ENCODE assay signal across 8 cellular contexts in genomic region chr21:5055027-5055755, GRCh38.
DNase-seq lines count a peak whose midpoint lies in the region; ATAC-seq, FAIRE-seq and TF ChIP-seq lines count a peak whose summit lies in the region.
"Not testable (repeated sequence)": the region's sequence is repeated elsewhere in the genome, so short reads cannot be mapped to it uniquely, and the experiment has no call there.

No MANE protein-coding gene starts in this region.

- H3K27ac Mint-ChIP-seq in activated CD8-positive, alpha-beta T cell treated with anti-CD3 and anti-CD28 coated beads for 36 hours = not testable (repeated sequence)

- POLR2A ChIA-PET in PC-9 (lab: Charles Lee; ENCODE audit: unreplicated experiment); activated CD8-positive, alpha-beta T cell treated with anti-CD3 and anti-CD28 coated beads for 36 hours (lab: Charles Lee); K562 (lab: Yijun Ruan, JAX): not testable (repeated sequence)

- not testable (repeated sequence) for H3K27me3 Mint-ChIP-seq in activated CD8-positive, alpha-beta T cell treated with anti-CD3 and anti-CD28 coated beads for 36 hours

- not testable (repeated sequence) for H3K4me1 Mint-ChIP-seq in activated CD8-positive, alpha-beta T cell treated with anti-CD3 and anti-CD28 coated beads for 36 hours (ENCODE audit: low read depth)

- not testable (repeated sequence) for TF ChIP-seq RAD21 in K562 (CRISPR knock-in tag; conservative IDR thresholded peaks at IDR 0.05 in 1 of 2, IDR thresholded peaks at IDR 0.05 in 1 of 2)

- H3K4me1 ChIP-seq in GM23248 (ENCODE audit: insufficient read depth); PC-9 (replicated peaks; ENCODE audit: insufficient read depth); K562 (replicated peaks in 1 of 2; ENCODE audit: control insufficient read depth in 2 of 2, insufficient read depth in 2 of 2, low read length in 2 of 2); kidney (ENCODE audit: control insufficient read depth in 1 of 2, insufficient read depth in 1 of 2, low read depth in 1 of 2, low read length in 2 of 2); pancreas; upper lobe of left lung: not testable (repeated sequence)

- not testable (repeated sequence) for H4K20me1 ChIP-seq in GM23248 (ENCODE audit: insufficient read depth); PC-9 (ENCODE audit: insufficient read depth); K562 (replicated peaks; ENCODE audit: control insufficient read depth, insufficient read depth, low read length)

- intact Hi-C loops in PC-9 (cut with micrococcal nuclease; ENCODE audit: unreplicated experiment); activated CD8-positive, alpha-beta T cell treated with anti-CD3 and anti-CD28 coated beads for 36 hours (cut with micrococcal nuclease); K562 (cut with micrococcal nuclease); Right ventricle myocardium superior (cut with DNase I); kidney (cut with DNase I); pancreas (cut with DNase I): not testable (repeated sequence)

- peak; percentile 48 for ATAC-seq in activated CD8-positive, alpha-beta T cell treated with anti-CD3 and anti-CD28 coated beads for 36 hours
- ATAC-seq in K562 (peak; percentile 76), Right ventricle myocardium superior (ENCODE audit: poor library complexity) (peak; percentile 30), pancreas (peak; percentile 17 to 48 (median 18)), upper lobe of left lung (ENCODE audit: low FRiP score in 2 of 2) (peak; percentile 19 to 85)

- not testable (repeated sequence) for FAIRE-seq in K562 (lab: Jason Lieb, UNC); kidney (lab: Jason Lieb, UNC); pancreas (lab: Jason Lieb, UNC)

- H3K4me3 Mint-ChIP-seq in activated CD8-positive, alpha-beta T cell treated with anti-CD3 and anti-CD28 coated beads for 36 hours = not testable (repeated sequence)

- in situ Hi-C loops in GM23248 (cut with MboI); K562 (cut with MboI): not testable (repeated sequence)

- H3K4me3 ChIP-seq in GM23248; PC-9; K562; kidney (ENCODE audit: low read length in 2 of 2); pancreas; upper lobe of left lung: not testable (repeated sequence)

- 0% methylated on average over 7 of the region's 13 CpGs; no CpG with 5 or more reads in 1 of the 2 experiments for WGBS in GM23248 (ENCODE audit: low coverage in 1 of 2, low lambda C conversion rate in 2 of 2, missing lambda C conversion rate in 2 of 2), 2 experiments
- 0% methylated on average over 2 of the region's 13 CpGs for WGBS in K562 (ENCODE audit: insufficient coverage, low coverage, missing lambda C conversion rate)
- no CpG with 5 or more reads among the region's 13 CpGs for WGBS in pancreas, 2 donors
- no CpG with 5 or more reads among the region's 13 CpGs for WGBS in upper lobe of left lung, 2 donors

- not testable (repeated sequence) for H3K27ac ChIP-seq in GM23248; K562 (ENCODE audit: extremely low read depth, low read depth, low read length); kidney (ENCODE audit: low read depth in 2 of 2, low read length in 2 of 2); pancreas; upper lobe of left lung
- H3K27ac ChIP-seq in PC-9 = peak overlapping the region; percentile 75

- not testable (repeated sequence) for H3K27me3 ChIP-seq in GM23248 (replicated peaks; ENCODE audit: insufficient read depth); PC-9 (ENCODE audit: insufficient read depth, low read depth); K562 (ENCODE audit: control insufficient read depth in 2 of 2, insufficient read depth in 2 of 2, low read length in 2 of 2); pancreas; upper lobe of left lung

- TF ChIP-seq EP300 in K562 (IDR thresholded peaks at IDR 0.05; ENCODE audit: low read length); upper lobe of left lung (IDR thresholded peaks at IDR 0.05): not testable (repeated sequence)

- H2AFZ ChIP-seq in GM23248; PC-9; K562 (ENCODE audit: low read depth, low read length): not testable (repeated sequence)

- DNase-seq in GM23248 (peak; percentile 1), PC-9 (peak; percentile 4 to 34), kidney (peak; percentile 37)
- peak; percentile 18 for DNase-seq in activated CD8-positive, alpha-beta T cell treated with anti-CD3 and anti-CD28 coated beads for 36 hours
- not testable (repeated sequence) for DNase-seq in K562 (ENCODE audit: extremely low read depth in 1 of 4, low spot score in 3 of 4); Right ventricle myocardium superior; pancreas; upper lobe of left lung

- H3K79me2 ChIP-seq in GM23248 (ENCODE audit: insufficient read depth); PC-9 (ENCODE audit: low read depth); K562 (ENCODE audit: control insufficient read depth, insufficient read depth, low read length): not testable (repeated sequence)

- TF ChIP-seq CTCF in PC-9 (conservative IDR thresholded peaks at IDR 0.05); activated CD8-positive, alpha-beta T cell treated with anti-CD3 and anti-CD28 coated beads for 36 hours (IDR thresholded peaks at IDR 0.05); K562 (IDR thresholded peaks at IDR 0.05 in 2 of 3, conservative IDR thresholded peaks at IDR 0.05 in 1 of 3; ENCODE audit: insufficient read depth in 2 of 3, low read depth in 1 of 3, low read length in 3 of 3); kidney (IDR thresholded peaks at IDR 0.05; ENCODE audit: borderline replicate concordance, extremely low read depth, insufficient read depth); pancreas (IDR thresholded peaks at IDR 0.05); upper lobe of left lung (IDR thresholded peaks at IDR 0.05): not testable (repeated sequence)

- H3K9me3 Mint-ChIP-seq in activated CD8-positive, alpha-beta T cell treated with anti-CD3 and anti-CD28 coated beads for 36 hours = not testable (repeated sequence)

- H3K36me3 Mint-ChIP-seq in activated CD8-positive, alpha-beta T cell treated with anti-CD3 and anti-CD28 coated beads for 36 hours (ENCODE audit: low read depth) = not testable (repeated sequence)

- not testable (repeated sequence) for H3F3A ChIP-seq in GM23248 (ENCODE audit: insufficient read depth); PC-9 (ENCODE audit: insufficient read depth, low read depth)

- TF ChIP-seq POLR2A in K562 (conservative IDR thresholded peaks at IDR 0.05); upper lobe of left lung (IDR thresholded peaks at IDR 0.05): not testable (repeated sequence)

- H3K9me2 ChIP-seq in GM23248 (ENCODE audit: insufficient read depth); PC-9 (ENCODE audit: insufficient read depth): not testable (repeated sequence)

- not testable (repeated sequence) for H3K9me1 ChIP-seq in K562 (ENCODE audit: control insufficient read depth, insufficient read depth, low read length)

- not testable (repeated sequence) for H3K4me2 ChIP-seq in GM23248 (ENCODE audit: unreplicated experiment); PC-9; K562 (ENCODE audit: insufficient read depth, low read length)

- H3K9ac ChIP-seq in GM23248; K562 (ENCODE audit: insufficient read depth in 1 of 2, low read depth in 2 of 2, low read length in 2 of 2); kidney (ENCODE audit: low read length in 2 of 2): not testable (repeated sequence)

- not testable (repeated sequence) for H3K36me3 ChIP-seq in GM23248 (ENCODE audit: low read depth); PC-9 (ENCODE audit: low read depth); K562 (ENCODE audit: control insufficient read depth, insufficient read depth, low read length); kidney (ENCODE audit: control insufficient read depth in 1 of 2, insufficient read depth in 2 of 2, low read length in 2 of 2); pancreas; upper lobe of left lung

- not testable (repeated sequence) for H3K9me3 ChIP-seq in GM23248 (ENCODE audit: low read depth); PC-9 (ENCODE audit: insufficient read depth, low read depth); K562 (replicated peaks; ENCODE audit: control insufficient read depth, insufficient read depth, low read depth, low read length); kidney (ENCODE audit: control insufficient read depth in 1 of 2, low read length in 2 of 2); pancreas; upper lobe of left lung

- BruUV-seq in PC-9 (replicated peaks; lab: Mats Ljungman, UMichigan); K562 (replicated peaks; lab: Mats Ljungman, UMichigan): not testable (repeated sequence)

- CTCF ChIA-PET in PC-9 (lab: Charles Lee); activated CD8-positive, alpha-beta T cell treated with anti-CD3 and anti-CD28 coated beads for 36 hours (lab: Charles Lee); K562 (lab: Yijun Ruan, JAX; ENCODE audit: low intra/inter-chr PET ratio): not testable (repeated sequence)

Comparison
In these comparisons a context has a peak if more than half of its experiments do, and no peak if none do; other contexts are left out.
1. ATAC-seq: peak in every context shown above with its lines; median percentile 76 in K562; 52 in upper lobe of left lung; 48 in activated CD8-positive, alpha-beta T cell treated with anti-CD3 and anti-CD28 coated beads for 36 hours; 30 in Right ventricle myocardium superior; 18 in pancreas.